In genomic region chr16:27407158-27407557, GRCh38 we compare ENCODE assay signal across 12 cellular contexts. TPM values are rescaled to one million over a fixed set of nuclear protein-coding genes. Genes with fewer than 3 reads are reported as not detected.
DNase-seq lines count a peak whose midpoint lies in the region; ATAC-seq lines count a peak whose summit lies in the region.
"Had no signal": no experiment of that assay in that cellular context is flagged by ENCODE, and none has a peak within 500 bp of the region (broad histone marks: within the 10 kb centered on the region; RNA-seq: fewer than 3 reads in every experiment).

No MANE protein-coding gene starts in this region.

- peaks cover 57% of the 10 kb centered on the region for H3K4me1 Mint-ChIP-seq in activated naive CD4-positive, alpha-beta T cell treated with anti-CD3 and anti-CD28 coated beads for 36 hours (ENCODE audit: low read depth)
- H3K4me1 Mint-ChIP-seq in T-cell, result peaks cover 85 to 91% (median 91%) of the 10 kb centered on the region in 3 donors
- H3K4me1 Mint-ChIP-seq in stimulated activated naive CD8-positive, alpha-beta T cell treated with anti-CD3 and anti-CD28 coated beads, Interleukin-15, amount 100 ng/mL, for 72 hours, result peaks cover 62% of the 10 kb centered on the region

- intact Hi-C loops in activated naive CD4-positive, alpha-beta T cell treated with anti-CD3 and anti-CD28 coated beads for 36 hours (cut with micrococcal nuclease), result loop anchor here (1.0 to 10.0 kb wide), 3 partner anchors 155 to 809 kb away; no protein-coding TSS in a partner anchor

- peak; percentile 46 to 61 (median 50) for ATAC-seq in T-cell (replicated peaks in 1 of 4)
- ATAC-seq in stimulated activated naive CD8-positive, alpha-beta T cell treated with anti-CD3 and anti-CD28 coated beads, Interleukin-15, amount 100 ng/mL, for 72 hours, result no peak
- ATAC-seq in GM19023 (IDR thresholded peaks at IDR 0.05; ENCODE audit: unreplicated experiment), result no peak
- ATAC-seq in GM21619 (IDR thresholded peaks at IDR 0.05; ENCODE audit: unreplicated experiment), result no peak

- POLR2A ChIA-PET in T-cell (lab: Charles Lee), result interaction anchor here (0.7 to 6.8 kb wide), 8 partner anchors 15 to 177 kb away, joined by 3 to 88 read pairs (median 4); no protein-coding TSS in a partner anchor

- H3K4me3 Mint-ChIP-seq in activated naive CD4-positive, alpha-beta T cell treated with anti-CD3 and anti-CD28 coated beads for 36 hours, result peak overlapping the region; percentile 98
- H3K4me3 Mint-ChIP-seq in T-cell, result peak overlapping the region; percentile 49 to 92 (median 88)
- H3K4me3 Mint-ChIP-seq in stimulated activated naive CD8-positive, alpha-beta T cell treated with anti-CD3 and anti-CD28 coated beads, Interleukin-15, amount 100 ng/mL, for 72 hours, result peak overlapping the region; percentile 96 to 99

- CTCF ChIA-PET in activated naive CD4-positive, alpha-beta T cell treated with anti-CD3 and anti-CD28 coated beads for 36 hours (lab: Charles Lee), result interaction anchor here (0.6 to 2.3 kb wide), 10 partner anchors 10 to 804 kb away, joined by 3 to 12 read pairs (median 4); no protein-coding TSS in a partner anchor
- CTCF ChIA-PET in T-cell (lab: Charles Lee), result interaction anchor here (0.5 to 3.0 kb wide), 8 partner anchors 32 to 254 kb away, joined by 3 to 12 read pairs (median 4); no protein-coding TSS in a partner anchor

- H3K27me3 Mint-ChIP-seq in activated naive CD4-positive, alpha-beta T cell treated with anti-CD3 and anti-CD28 coated beads for 36 hours (ENCODE audit: low read depth), result no peaks in the 10 kb centered on the region
- no peaks in the 10 kb centered on the region for H3K27me3 Mint-ChIP-seq in T-cell
- no peaks in the 10 kb centered on the region for H3K27me3 Mint-ChIP-seq in stimulated activated naive CD8-positive, alpha-beta T cell treated with anti-CD3 and anti-CD28 coated beads, Interleukin-15, amount 100 ng/mL, for 72 hours

- peaks cover 91% of the 10 kb centered on the region for H3K36me3 Mint-ChIP-seq in activated naive CD4-positive, alpha-beta T cell treated with anti-CD3 and anti-CD28 coated beads for 36 hours (ENCODE audit: low read depth)
- peaks cover 22% of the 10 kb centered on the region for H3K36me3 Mint-ChIP-seq in T-cell

- H3K9me3 Mint-ChIP-seq in activated naive CD4-positive, alpha-beta T cell treated with anti-CD3 and anti-CD28 coated beads for 36 hours, result peaks cover 5% of the 10 kb centered on the region
- H3K9me3 Mint-ChIP-seq in T-cell, result peaks cover 0 to 5% (median 0%) of the 10 kb centered on the region in 3 donors
- H3K9me3 Mint-ChIP-seq in stimulated activated naive CD8-positive, alpha-beta T cell treated with anti-CD3 and anti-CD28 coated beads, Interleukin-15, amount 100 ng/mL, for 72 hours, result peaks cover 6 to 7% of the 10 kb centered on the region in 2 donors

- peak overlapping the region; percentile 100 for H3K27ac Mint-ChIP-seq in activated naive CD4-positive, alpha-beta T cell treated with anti-CD3 and anti-CD28 coated beads for 36 hours
- peak overlapping the region; percentile 87 to 93 for H3K27ac Mint-ChIP-seq in T-cell
- H3K27ac Mint-ChIP-seq in stimulated activated naive CD8-positive, alpha-beta T cell treated with anti-CD3 and anti-CD28 coated beads, Interleukin-15, amount 100 ng/mL, for 72 hours, result peak overlapping the region; percentile 92 to 96

- DNase-seq in activated naive CD4-positive, alpha-beta T cell treated with anti-CD3 and anti-CD28 coated beads for 36 hours, result peak; percentile 50
- DNase-seq in activated naive CD4-positive, alpha-beta T cell treated with Interleukin-2 at 50 U/mL for 16 hours, result no peak
- peak in 6 of 34 experiments; percentile 22 to 53 (median 36) for DNase-seq in T-cell
- DNase-seq in central memory CD4-positive, alpha-beta T cell, result peak; percentile 37
- no peak for DNase-seq in stimulated activated naive CD8-positive, alpha-beta T cell treated with anti-CD3 and anti-CD28 coated beads, Interleukin-15, amount 100 ng/mL, for 72 hours
- DNase-seq in SKM-1 treated with dmso at 0.1 percent for 144 hours (lab: John Stamatoyannopoulos, UW; ENCODE audit: unreplicated experiment), result no peak
- DNase-seq: ACHN, NCI-H1105, SHP77 treated with DMSO at 0.1 percent for 48 hours, thyroid gland had no signal

RNA-seq across cellular contexts. Expression of gene IL21R, which starts 5.2 kb away (rescaled TPM):
- total RNA-seq in activated naive CD4-positive, alpha-beta T cell treated with anti-CD3 and anti-CD28 coated beads for 36 hours, result 10 to 100 TPM; 93.8 to 99.2 TPM
- total RNA-seq in T-cell, result 10 to 100 TPM; 35.6 to 44.3 (median 38.2) TPM

Comparison
In these comparisons a context has a peak if more than half of its experiments do, and no peak if none do; other contexts are left out.
1. DNase-seq: peak in activated naive CD4-positive, alpha-beta T cell treated with anti-CD3 and anti-CD28 coated beads for 36 hours (single experiment) and central memory CD4-positive, alpha-beta T cell (single experiment); none in activated naive CD4-positive, alpha-beta T cell treated with Interleukin-2 at 50 U/mL for 16 hours (single experiment), stimulated activated naive CD8-positive, alpha-beta T cell treated with anti-CD3 and anti-CD28 coated beads, Interleukin-15, amount 100 ng/mL, for 72 hours (0 of 2) and SKM-1 treated with dmso at 0.1 percent for 144 hours (single experiment).
2. ATAC-seq: peak in T-cell (4 of 4); none in stimulated activated naive CD8-positive, alpha-beta T cell treated with anti-CD3 and anti-CD28 coated beads, Interleukin-15, amount 100 ng/mL, for 72 hours (single experiment), GM19023 (single experiment) and GM21619 (single experiment).
3. Peak in every context shown above with its lines, with median percentiles within 50 percentile points of each other: H3K27ac Mint-ChIP-seq and H3K4me3 Mint-ChIP-seq.